Comparison of ENCODE assay signal across 15 cellular contexts in genomic region chr12:30792648-30793499, GRCh38. TPM values are rescaled to one million over a fixed set of nuclear protein-coding genes. Genes with fewer than 3 reads are reported as not detected.
A peak's percentile ranks its signal among the peaks of the same experiment; 100 is the strongest.
DNase-seq lines count a peak whose midpoint lies in the region; ATAC-seq, FAIRE-seq and TF ChIP-seq lines count a peak whose summit lies in the region.
"Had no signal": no experiment of that assay in that cellular context is flagged by ENCODE, and none has a peak within 500 bp of the region (broad histone marks: within the 10 kb centered on the region; RNA-seq: fewer than 3 reads in every experiment).

No MANE protein-coding gene starts in this region.

- peak; percentile 25 for DNase-seq in NCI-H146 (lab: John Stamatoyannopoulos, UW)
- DNase-seq in NCI-H146 treated with DMSO at 0.1 percent for 48 hours (lab: John Stamatoyannopoulos, UW; ENCODE audit: unreplicated experiment), result no peak
- DNase-seq in RCC 7860 (ENCODE audit: low spot score), result peak; percentile 11
- peak; percentile 23 for DNase-seq in fibroblast of peridontal ligament (ENCODE audit: extremely low read depth)
- peak; percentile 10 for DNase-seq in retina
- DNase-seq in left colon, result no peak
- no peak for DNase-seq in tibial nerve (ENCODE audit: low spot score in 2 of 2)
- DNase-seq in COR-L47 (lab: John Stamatoyannopoulos, UW), result no peak
- DNase-seq: activated CD4-positive, alpha-beta T cell treated with anti-CD3 and anti-CD28 coated beads for 48 hours; activated naive CD8-positive, alpha-beta T cell treated with anti-CD3 and anti-CD28 coated beads, Interleukin-2, amount 50 U/mL, for 24 hours; NCI-H510A; SJCRH30 had no signal

- no peaks in the 10 kb centered on the region for H3K36me3 ChIP-seq in tibial nerve
- H3K36me3 ChIP-seq: prostate gland, SJCRH30 had no signal

- no peaks in the 10 kb centered on the region for H3K27me3 ChIP-seq in tibial nerve
- H3K27me3 ChIP-seq: SJCRH30 had no signal

- no peak for FAIRE-seq in RCC 7860 (lab: Jason Lieb, UNC)
- FAIRE-seq: A204.1, endometrium had no signal

- intact Hi-C loops in left colon (cut with DNase I, micrococcal nuclease), result no loop called here

- H3K4me1 ChIP-seq in tibial nerve, result peaks cover 0 to 29% (median 3%) of the 10 kb centered on the region in 4 donors
- H3K4me1 ChIP-seq: prostate gland, SJCRH30 had no signal

- TF ChIP-seq CTCF in tibial nerve (IDR thresholded peaks at IDR 0.05), result no peak

- 26 to 33% methylated on average over 4 of the region's 4 CpGs for WGBS in tibial nerve, 2 donors

- H3K9me3 ChIP-seq in tibial nerve, result no peaks in the 10 kb centered on the region
- H3K9me3 ChIP-seq: prostate gland, SJCRH30 had no signal

- no peak overlapping the region for H3K27ac ChIP-seq in tibial nerve
- H3K27ac ChIP-seq: prostate gland, SJCRH30 had no signal

- H3K4me3 ChIP-seq in tibial nerve, result no peak overlapping the region
- H3K4me3 ChIP-seq: prostate gland, SJCRH30 had no signal

- TF ChIP-seq EP300 in tibial nerve (IDR thresholded peaks at IDR 0.05), result no peak

- no peak for ATAC-seq in left colon
- ATAC-seq: activated naive CD8-positive, alpha-beta T cell treated with anti-CD3 and anti-CD28 coated beads, Interleukin-2, amount 50 U/mL, for 24 hours had no signal

- TF ChIP-seq POLR2A in tibial nerve (IDR thresholded peaks at IDR 0.05), result no peak

RNA-seq across cellular contexts. Expression of gene CAPRIN2, which starts 38.1 kb away (rescaled TPM):
- total RNA-seq in left colon (10 to 100 TPM; 10.3 to 13.9 TPM), tibial nerve (10 to 100 TPM; 20.8 to 71.7 (median 46.2) TPM)

Comparison
In these comparisons a context has a peak if more than half of its experiments do, and no peak if none do; other contexts are left out.
1. DNase-seq: peak in NCI-H146 (single experiment), RCC 7860 (single experiment), fibroblast of peridontal ligament (single experiment) and retina (single experiment); none in NCI-H146 treated with DMSO at 0.1 percent for 48 hours (single experiment), left colon (0 of 2), tibial nerve (0 of 2) and COR-L47 (single experiment).